In genomic region chr1:1432951-1433803, GRCh38 we compare ENCODE assay signal across 9 cellular contexts. TPM values are rescaled to one million over a fixed set of nuclear protein-coding genes. Genes with fewer than 3 reads are reported as not detected.
A peak's percentile ranks its signal among the peaks of the same experiment; 100 is the strongest.
DNase-seq lines count a peak whose midpoint lies in the region; ATAC-seq and TF ChIP-seq lines count a peak whose summit lies in the region.
"Had no signal": no experiment of that assay in that cellular context is flagged by ENCODE, and none has a peak within 500 bp of the region (broad histone marks: within the 10 kb centered on the region; RNA-seq: fewer than 3 reads in every experiment).

No MANE protein-coding gene starts in this region.

- H3K4me1 Mint-ChIP-seq in Calu3 (ENCODE audit: low read depth, unreplicated experiment) = peaks cover 8% of the 10 kb centered on the region

- H3K9me3 Mint-ChIP-seq in Calu3 (ENCODE audit: low read depth, unreplicated experiment) = no peaks in the 10 kb centered on the region

- H3K27me3 ChIP-seq in MG63 = no peaks in the 10 kb centered on the region

- H3K27ac ChIP-seq in urinary bladder (ENCODE audit: low read depth) = peak overlapping the region; percentile 95

- intact Hi-C loops in Calu3 (cut with micrococcal nuclease; ENCODE audit: unreplicated experiment) = no loop called here
- intact Hi-C loops in mucosa of descending colon (cut with DNase I, micrococcal nuclease) = no loop called here

- no peaks in the 10 kb centered on the region for H3K9me3 ChIP-seq in MG63
- no peaks in the 10 kb centered on the region for H3K9me3 ChIP-seq in mucosa of descending colon

- WGBS in urinary bladder = 41% methylated on average over 34 of the region's 34 CpGs

- H3K27ac Mint-ChIP-seq in Calu3 (ENCODE audit: unreplicated experiment) = peak overlapping the region; percentile 63
- H3K27ac Mint-ChIP-seq: activated naive CD8-positive, alpha-beta T cell had no signal

- CTCF ChIA-PET in Calu3 (lab: Charles Lee) = interaction anchor here (0.9 to 1.2 kb wide), 2 partner anchors 9 to 26 kb away, joined by 5 to 6 read pairs; partner anchors contain the start of gene MRPL20

- H3K4me1 ChIP-seq in mucosa of descending colon (ENCODE audit: low read depth) (peaks cover 67% of the 10 kb centered on the region), urinary bladder (ENCODE audit: insufficient read depth) (no peaks in the 10 kb centered on the region)

- no peaks in the 10 kb centered on the region for H3K27me3 Mint-ChIP-seq in Calu3 (ENCODE audit: unreplicated experiment)

- H3K4me3 ChIP-seq in MG63 (no peak overlapping the region), mucosa of descending colon (no peak overlapping the region), urinary bladder (ENCODE audit: low read depth, low read length) (no peak overlapping the region)

- H3K36me3 ChIP-seq in MG63 = no peaks in the 10 kb centered on the region
- no peaks in the 10 kb centered on the region for H3K36me3 ChIP-seq in mucosa of descending colon (ENCODE audit: low read depth)
- no peaks in the 10 kb centered on the region for H3K36me3 ChIP-seq in urinary bladder (ENCODE audit: insufficient read depth)

- no TSS peak for BruUV-seq in Calu3 (replicated peaks; lab: Mats Ljungman, UMichigan)

- TF ChIP-seq CTCF in Calu3 (IDR thresholded peaks at IDR 0.05; ENCODE audit: unreplicated experiment) (no peak), mucosa of descending colon (IDR thresholded peaks at IDR 0.05) (no peak)

- peak overlapping the region; percentile 50 for H3K4me3 Mint-ChIP-seq in Calu3 (ENCODE audit: low read depth, unreplicated experiment)
- H3K4me3 Mint-ChIP-seq: activated naive CD8-positive, alpha-beta T cell had no signal

- ATAC-seq in mucosa of descending colon (peak; percentile 78), HG02840 (IDR thresholded peaks at IDR 0.05; ENCODE audit: low FRiP score, unreplicated experiment) (no peak), HG02981 (IDR thresholded peaks at IDR 0.05; ENCODE audit: unreplicated experiment) (no peak)

- H3K36me3 Mint-ChIP-seq in Calu3 (ENCODE audit: insufficient read depth, unreplicated experiment) = peaks cover 40% of the 10 kb centered on the region
- H3K36me3 Mint-ChIP-seq: activated naive CD8-positive, alpha-beta T cell had no signal

- DNase-seq in Calu3 (peak; percentile 92), MG63 (peak; percentile 29), ecto neural progenitor cell (ENCODE audit: low spot score) (peak; percentile 92), mucosa of descending colon (peak; percentile 94), NCI-H748 treated with DMSO at 0.1 percent for 48 hours (lab: John Stamatoyannopoulos, UW) (no peak)

RNA-seq across cellular contexts. Expression of gene VWA1, which starts 2.3 kb away (rescaled TPM):
- 78.7 and 78.9 TPM in 2 replicates for total RNA-seq in Calu3 (2022)
- 0.59 and 6.2 TPM in 2 replicates for total RNA-seq in MG63 (2014; rRNA removed; shearing (Covaris generic); ENCODE audit: low replicate concordance)
- total RNA-seq in mucosa of descending colon = 10 to 100 TPM; 38.5 to 89.4 (median 74.3) TPM
- total RNA-seq in urinary bladder = 15.2 TPM
- polyA plus RNA-seq in urinary bladder = 214 TPM

RNA-seq across cellular contexts. Expression of gene ANKRD65, which starts 12.1 kb away (rescaled TPM):
- total RNA-seq in Calu3 (2022) (not detected in 2 replicates), mucosa of descending colon (10 to 100 TPM in 1 of 3 donors, 1 to 10 TPM in 1, under 1 TPM in 1; 0.81 to 11.3 (median 1.9) TPM), urinary bladder (5.8 TPM)
- total RNA-seq in MG63 (2014; rRNA removed; shearing (Covaris generic); ENCODE audit: low replicate concordance) = not detected in 2 replicates
- polyA plus RNA-seq in urinary bladder = 17.7 TPM

RNA-seq across cellular contexts. Expression of gene ATAD3C, which starts 16.3 kb away (rescaled TPM):
- total RNA-seq in Calu3 (2022) = 0.29 and 0.45 TPM in 2 replicates
- total RNA-seq in MG63 (2014; rRNA removed; shearing (Covaris generic); ENCODE audit: low replicate concordance) = not detected in 2 replicates
- 1 to 10 TPM in 1 of 3 donors, under 1 TPM in 2; 0.35 to 1.4 (median 0.55) TPM for total RNA-seq in mucosa of descending colon
- total RNA-seq in urinary bladder = 0.26 TPM
- 3.3 TPM for polyA plus RNA-seq in urinary bladder

RNA-seq across cellular contexts. Expression of gene MRPL20, which starts 26.1 kb away (rescaled TPM):
- total RNA-seq in Calu3 (2022) (81.2 and 99.1 TPM in 2 replicates), mucosa of descending colon (100 to 1,000 TPM in 2 of 3 donors, 10 to 100 TPM in 1; 75.7 to 106 (median 105) TPM), urinary bladder (55.1 TPM)
- total RNA-seq in MG63 (2014; rRNA removed; shearing (Covaris generic); ENCODE audit: low replicate concordance) = 32.0 and 55.2 TPM in 2 replicates
- polyA plus RNA-seq in urinary bladder = 183 TPM

RNA-seq across cellular contexts. Expression of gene CCNL2, which starts 34.0 kb away (rescaled TPM):
- total RNA-seq in Calu3 (2022) (166 and 172 TPM in 2 replicates), mucosa of descending colon (100 to 1,000 TPM; 123 to 172 (median 151) TPM), urinary bladder (226 TPM)
- 45.1 and 47.9 TPM in 2 replicates for total RNA-seq in MG63 (2014; rRNA removed; shearing (Covaris generic); ENCODE audit: low replicate concordance)
- polyA plus RNA-seq in urinary bladder = 146 TPM
